In the genomic region with DNA sequence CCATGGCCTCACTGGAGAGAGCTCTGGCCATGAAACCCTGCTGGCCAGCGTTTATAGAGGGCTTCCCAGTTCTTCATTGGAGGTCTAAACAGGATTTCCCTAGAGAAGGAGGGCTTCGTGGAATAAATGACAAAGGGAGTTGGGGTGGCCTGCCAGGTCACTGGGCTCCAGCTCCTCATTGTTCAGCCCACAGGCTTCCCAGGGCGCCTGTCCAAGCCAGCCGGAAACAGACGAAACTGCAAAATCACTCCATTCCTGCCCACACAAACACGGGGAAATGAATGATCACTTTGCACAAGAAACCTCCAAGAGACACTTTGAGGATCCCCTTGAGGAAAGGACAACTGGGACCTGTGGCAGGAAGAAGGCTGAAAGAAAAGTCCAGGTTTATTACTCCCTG, we compare ENCODE assay signal across 2 cellular contexts.
TF ChIP-seq lines count a peak whose summit lies in the region.

No MANE protein-coding gene starts in this region.

TF ChIP-seq in WTC11, 78 proteins besides CTCF, POLR2A, EP300 and RAD21 (continued from another document and continues in another):
- TF ChIP-seq, protein P1, sequence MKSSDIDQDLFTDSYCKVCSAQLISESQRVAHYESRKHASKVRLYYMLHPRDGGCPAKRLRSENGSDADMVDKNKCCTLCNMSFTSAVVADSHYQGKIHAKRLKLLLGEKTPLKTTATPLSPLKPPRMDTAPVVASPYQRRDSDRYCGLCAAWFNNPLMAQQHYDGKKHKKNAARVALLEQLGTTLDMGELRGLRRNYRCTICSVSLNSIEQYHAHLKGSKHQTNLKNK (CRISPR knock-in tag; IDR thresholded peaks at IDR 0.05) = no peak
- TF ChIP-seq HMGA2 (CRISPR knock-in tag; IDR thresholded peaks at IDR 0.05) (no peak), FOXK1 (CRISPR knock-in tag; IDR thresholded peaks at IDR 0.05) (no peak), GTF2I (CRISPR knock-in tag; conservative IDR thresholded peaks at IDR 0.05) (no peak), NFATC4 (CRISPR knock-in tag; IDR thresholded peaks at IDR 0.05) (no peak), KAT7 (CRISPR knock-in tag; IDR thresholded peaks at IDR 0.05; ENCODE audit: borderline replicate concordance) (no peak)
- TF ChIP-seq, protein P2, sequence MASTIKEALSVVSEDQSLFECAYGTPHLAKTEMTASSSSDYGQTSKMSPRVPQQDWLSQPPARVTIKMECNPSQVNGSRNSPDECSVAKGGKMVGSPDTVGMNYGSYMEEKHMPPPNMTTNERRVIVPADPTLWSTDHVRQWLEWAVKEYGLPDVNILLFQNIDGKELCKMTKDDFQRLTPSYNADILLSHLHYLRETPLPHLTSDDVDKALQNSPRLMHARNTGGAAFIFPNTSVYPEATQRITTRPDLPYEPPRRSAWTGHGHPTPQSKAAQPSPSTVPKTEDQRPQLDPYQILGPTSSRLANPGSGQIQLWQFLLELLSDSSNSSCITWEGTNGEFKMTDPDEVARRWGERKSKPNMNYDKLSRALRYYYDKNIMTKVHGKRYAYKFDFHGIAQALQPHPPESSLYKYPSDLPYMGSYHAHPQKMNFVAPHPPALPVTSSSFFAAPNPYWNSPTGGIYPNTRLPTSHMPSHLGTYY (CRISPR knock-in tag; IDR thresholded peaks at IDR 0.05) = no peak
- TF ChIP-seq, protein P3, sequence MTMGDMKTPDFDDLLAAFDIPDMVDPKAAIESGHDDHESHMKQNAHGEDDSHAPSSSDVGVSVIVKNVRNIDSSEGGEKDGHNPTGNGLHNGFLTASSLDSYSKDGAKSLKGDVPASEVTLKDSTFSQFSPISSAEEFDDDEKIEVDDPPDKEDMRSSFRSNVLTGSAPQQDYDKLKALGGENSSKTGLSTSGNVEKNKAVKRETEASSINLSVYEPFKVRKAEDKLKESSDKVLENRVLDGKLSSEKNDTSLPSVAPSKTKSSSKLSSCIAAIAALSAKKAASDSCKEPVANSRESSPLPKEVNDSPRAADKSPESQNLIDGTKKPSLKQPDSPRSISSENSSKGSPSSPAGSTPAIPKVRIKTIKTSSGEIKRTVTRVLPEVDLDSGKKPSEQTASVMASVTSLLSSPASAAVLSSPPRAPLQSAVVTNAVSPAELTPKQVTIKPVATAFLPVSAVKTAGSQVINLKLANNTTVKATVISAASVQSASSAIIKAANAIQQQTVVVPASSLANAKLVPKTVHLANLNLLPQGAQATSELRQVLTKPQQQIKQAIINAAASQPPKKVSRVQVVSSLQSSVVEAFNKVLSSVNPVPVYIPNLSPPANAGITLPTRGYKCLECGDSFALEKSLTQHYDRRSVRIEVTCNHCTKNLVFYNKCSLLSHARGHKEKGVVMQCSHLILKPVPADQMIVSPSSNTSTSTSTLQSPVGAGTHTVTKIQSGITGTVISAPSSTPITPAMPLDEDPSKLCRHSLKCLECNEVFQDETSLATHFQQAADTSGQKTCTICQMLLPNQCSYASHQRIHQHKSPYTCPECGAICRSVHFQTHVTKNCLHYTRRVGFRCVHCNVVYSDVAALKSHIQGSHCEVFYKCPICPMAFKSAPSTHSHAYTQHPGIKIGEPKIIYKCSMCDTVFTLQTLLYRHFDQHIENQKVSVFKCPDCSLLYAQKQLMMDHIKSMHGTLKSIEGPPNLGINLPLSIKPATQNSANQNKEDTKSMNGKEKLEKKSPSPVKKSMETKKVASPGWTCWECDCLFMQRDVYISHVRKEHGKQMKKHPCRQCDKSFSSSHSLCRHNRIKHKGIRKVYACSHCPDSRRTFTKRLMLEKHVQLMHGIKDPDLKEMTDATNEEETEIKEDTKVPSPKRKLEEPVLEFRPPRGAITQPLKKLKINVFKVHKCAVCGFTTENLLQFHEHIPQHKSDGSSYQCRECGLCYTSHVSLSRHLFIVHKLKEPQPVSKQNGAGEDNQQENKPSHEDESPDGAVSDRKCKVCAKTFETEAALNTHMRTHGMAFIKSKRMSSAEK (CRISPR knock-in tag; IDR thresholded peaks at IDR 0.05; ENCODE audit: borderline replicate concordance) = no peak
- TF ChIP-seq, protein P4, sequence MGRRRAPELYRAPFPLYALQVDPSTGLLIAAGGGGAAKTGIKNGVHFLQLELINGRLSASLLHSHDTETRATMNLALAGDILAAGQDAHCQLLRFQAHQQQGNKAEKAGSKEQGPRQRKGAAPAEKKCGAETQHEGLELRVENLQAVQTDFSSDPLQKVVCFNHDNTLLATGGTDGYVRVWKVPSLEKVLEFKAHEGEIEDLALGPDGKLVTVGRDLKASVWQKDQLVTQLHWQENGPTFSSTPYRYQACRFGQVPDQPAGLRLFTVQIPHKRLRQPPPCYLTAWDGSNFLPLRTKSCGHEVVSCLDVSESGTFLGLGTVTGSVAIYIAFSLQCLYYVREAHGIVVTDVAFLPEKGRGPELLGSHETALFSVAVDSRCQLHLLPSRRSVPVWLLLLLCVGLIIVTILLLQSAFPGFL (CRISPR knock-in tag; IDR thresholded peaks at IDR 0.05; ENCODE audit: borderline replicate concordance) = no peak
- TF ChIP-seq, protein P5, sequence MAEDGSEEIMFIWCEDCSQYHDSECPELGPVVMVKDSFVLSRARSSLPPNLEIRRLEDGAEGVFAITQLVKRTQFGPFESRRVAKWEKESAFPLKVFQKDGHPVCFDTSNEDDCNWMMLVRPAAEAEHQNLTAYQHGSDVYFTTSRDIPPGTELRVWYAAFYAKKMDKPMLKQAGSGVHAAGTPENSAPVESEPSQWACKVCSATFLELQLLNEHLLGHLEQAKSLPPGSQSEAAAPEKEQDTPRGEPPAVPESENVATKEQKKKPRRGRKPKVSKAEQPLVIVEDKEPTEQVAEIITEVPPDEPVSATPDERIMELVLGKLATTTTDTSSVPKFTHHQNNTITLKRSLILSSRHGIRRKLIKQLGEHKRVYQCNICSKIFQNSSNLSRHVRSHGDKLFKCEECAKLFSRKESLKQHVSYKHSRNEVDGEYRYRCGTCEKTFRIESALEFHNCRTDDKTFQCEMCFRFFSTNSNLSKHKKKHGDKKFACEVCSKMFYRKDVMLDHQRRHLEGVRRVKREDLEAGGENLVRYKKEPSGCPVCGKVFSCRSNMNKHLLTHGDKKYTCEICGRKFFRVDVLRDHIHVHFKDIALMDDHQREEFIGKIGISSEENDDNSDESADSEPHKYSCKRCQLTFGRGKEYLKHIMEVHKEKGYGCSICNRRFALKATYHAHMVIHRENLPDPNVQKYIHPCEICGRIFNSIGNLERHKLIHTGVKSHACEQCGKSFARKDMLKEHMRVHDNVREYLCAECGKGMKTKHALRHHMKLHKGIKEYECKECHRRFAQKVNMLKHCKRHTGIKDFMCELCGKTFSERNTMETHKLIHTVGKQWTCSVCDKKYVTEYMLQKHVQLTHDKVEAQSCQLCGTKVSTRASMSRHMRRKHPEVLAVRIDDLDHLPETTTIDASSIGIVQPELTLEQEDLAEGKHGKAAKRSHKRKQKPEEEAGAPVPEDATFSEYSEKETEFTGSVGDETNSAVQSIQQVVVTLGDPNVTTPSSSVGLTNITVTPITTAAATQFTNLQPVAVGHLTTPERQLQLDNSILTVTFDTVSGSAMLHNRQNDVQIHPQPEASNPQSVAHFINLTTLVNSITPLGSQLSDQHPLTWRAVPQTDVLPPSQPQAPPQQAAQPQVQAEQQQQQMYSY (CRISPR knock-in tag; IDR thresholded peaks at IDR 0.05) = no peak
- TF ChIP-seq, protein P6, sequence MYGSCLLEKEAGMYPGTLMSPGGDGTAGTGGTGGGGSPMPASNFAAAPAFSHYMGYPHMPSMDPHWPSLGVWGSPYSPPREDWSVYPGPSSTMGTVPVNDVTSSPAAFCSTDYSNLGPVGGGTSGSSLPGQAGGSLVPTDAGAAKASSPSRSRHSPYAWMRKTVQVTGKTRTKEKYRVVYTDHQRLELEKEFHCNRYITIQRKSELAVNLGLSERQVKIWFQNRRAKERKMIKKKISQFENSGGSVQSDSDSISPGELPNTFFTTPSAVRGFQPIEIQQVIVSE (CRISPR knock-in tag; IDR thresholded peaks at IDR 0.05; ENCODE audit: borderline replicate concordance) = no peak

TF ChIP-seq in HepG2, 621 proteins besides CTCF, POLR2A, EP300 and RAD21 (continued from another document):
- TF ChIP-seq ZNF10 (CRISPR knock-in tag; IDR thresholded peaks at IDR 0.05; ENCODE audit: borderline replicate concordance, low read depth) = no peak
- TF ChIP-seq, protein P7, sequence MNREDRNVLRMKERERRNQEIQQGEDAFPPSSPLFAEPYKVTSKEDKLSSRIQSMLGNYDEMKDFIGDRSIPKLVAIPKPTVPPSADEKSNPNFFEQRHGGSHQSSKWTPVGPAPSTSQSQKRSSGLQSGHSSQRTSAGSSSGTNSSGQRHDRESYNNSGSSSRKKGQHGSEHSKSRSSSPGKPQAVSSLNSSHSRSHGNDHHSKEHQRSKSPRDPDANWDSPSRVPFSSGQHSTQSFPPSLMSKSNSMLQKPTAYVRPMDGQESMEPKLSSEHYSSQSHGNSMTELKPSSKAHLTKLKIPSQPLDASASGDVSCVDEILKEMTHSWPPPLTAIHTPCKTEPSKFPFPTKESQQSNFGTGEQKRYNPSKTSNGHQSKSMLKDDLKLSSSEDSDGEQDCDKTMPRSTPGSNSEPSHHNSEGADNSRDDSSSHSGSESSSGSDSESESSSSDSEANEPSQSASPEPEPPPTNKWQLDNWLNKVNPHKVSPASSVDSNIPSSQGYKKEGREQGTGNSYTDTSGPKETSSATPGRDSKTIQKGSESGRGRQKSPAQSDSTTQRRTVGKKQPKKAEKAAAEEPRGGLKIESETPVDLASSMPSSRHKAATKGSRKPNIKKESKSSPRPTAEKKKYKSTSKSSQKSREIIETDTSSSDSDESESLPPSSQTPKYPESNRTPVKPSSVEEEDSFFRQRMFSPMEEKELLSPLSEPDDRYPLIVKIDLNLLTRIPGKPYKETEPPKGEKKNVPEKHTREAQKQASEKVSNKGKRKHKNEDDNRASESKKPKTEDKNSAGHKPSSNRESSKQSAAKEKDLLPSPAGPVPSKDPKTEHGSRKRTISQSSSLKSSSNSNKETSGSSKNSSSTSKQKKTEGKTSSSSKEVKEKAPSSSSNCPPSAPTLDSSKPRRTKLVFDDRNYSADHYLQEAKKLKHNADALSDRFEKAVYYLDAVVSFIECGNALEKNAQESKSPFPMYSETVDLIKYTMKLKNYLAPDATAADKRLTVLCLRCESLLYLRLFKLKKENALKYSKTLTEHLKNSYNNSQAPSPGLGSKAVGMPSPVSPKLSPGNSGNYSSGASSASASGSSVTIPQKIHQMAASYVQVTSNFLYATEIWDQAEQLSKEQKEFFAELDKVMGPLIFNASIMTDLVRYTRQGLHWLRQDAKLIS (CRISPR knock-in tag; IDR thresholded peaks at IDR 0.05) = no peak
- TF ChIP-seq, protein P8, sequence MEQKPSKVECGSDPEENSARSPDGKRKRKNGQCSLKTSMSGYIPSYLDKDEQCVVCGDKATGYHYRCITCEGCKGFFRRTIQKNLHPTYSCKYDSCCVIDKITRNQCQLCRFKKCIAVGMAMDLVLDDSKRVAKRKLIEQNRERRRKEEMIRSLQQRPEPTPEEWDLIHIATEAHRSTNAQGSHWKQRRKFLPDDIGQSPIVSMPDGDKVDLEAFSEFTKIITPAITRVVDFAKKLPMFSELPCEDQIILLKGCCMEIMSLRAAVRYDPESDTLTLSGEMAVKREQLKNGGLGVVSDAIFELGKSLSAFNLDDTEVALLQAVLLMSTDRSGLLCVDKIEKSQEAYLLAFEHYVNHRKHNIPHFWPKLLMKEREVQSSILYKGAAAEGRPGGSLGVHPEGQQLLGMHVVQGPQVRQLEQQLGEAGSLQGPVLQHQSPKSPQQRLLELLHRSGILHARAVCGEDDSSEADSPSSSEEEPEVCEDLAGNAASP (CRISPR knock-in tag; IDR thresholded peaks at IDR 0.05; ENCODE audit: borderline replicate concordance) = no peak
- no peak for TF ChIP-seq ISX (CRISPR knock-in tag; conservative IDR thresholded peaks at IDR 0.05)
- TF ChIP-seq BCL6 (CRISPR knock-in tag; IDR thresholded peaks at IDR 0.05) = no peak
- TF ChIP-seq, protein P9, sequence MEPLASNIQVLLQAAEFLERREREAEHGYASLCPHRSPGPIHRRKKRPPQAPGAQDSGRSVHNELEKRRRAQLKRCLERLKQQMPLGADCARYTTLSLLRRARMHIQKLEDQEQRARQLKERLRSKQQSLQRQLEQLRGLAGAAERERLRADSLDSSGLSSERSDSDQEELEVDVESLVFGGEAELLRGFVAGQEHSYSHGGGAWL (CRISPR knock-in tag; IDR thresholded peaks at IDR 0.05) = no peak
